24 cellular contexts compared by ENCODE assay signal in the genomic region with DNA sequence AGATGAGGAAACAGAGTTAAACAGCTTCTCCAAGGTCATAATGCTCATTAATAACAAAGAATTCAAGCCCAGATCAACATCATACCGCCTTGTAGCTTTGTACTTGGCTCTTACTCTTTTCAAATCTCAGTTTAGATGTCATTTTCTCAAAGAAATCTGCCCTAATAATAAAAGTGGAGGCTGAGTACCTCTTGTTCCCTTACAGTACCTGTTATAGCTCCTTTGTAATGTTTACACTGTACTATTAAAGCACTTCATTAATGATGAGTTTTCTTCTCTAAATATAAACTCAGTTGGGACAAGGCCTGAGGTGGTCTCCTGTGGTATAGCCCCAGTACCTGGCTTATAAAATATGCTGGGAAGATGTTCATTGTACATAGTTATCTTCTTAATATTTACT. TPM values are rescaled to one million over a fixed set of nuclear protein-coding genes. Genes with fewer than 3 reads are reported as not detected.
A peak's percentile ranks its signal among the peaks of the same experiment; 100 is the strongest.
DNase-seq lines count a peak whose midpoint lies in the region; ATAC-seq and TF ChIP-seq lines count a peak whose summit lies in the region.
"Had no signal": no experiment of that assay in that cellular context is flagged by ENCODE, and none has a peak within 500 bp of the region (broad histone marks: within the 10 kb centered on the region; RNA-seq: fewer than 3 reads in every experiment).

No MANE protein-coding gene starts in this region.

- no peaks in the 10 kb centered on the region for H3K27me3 ChIP-seq in breast epithelium

- peaks cover 0 to 15% of the 10 kb centered on the region in 2 donors for H3K4me1 ChIP-seq in breast epithelium

- no peak overlapping the region for H3K4me3 ChIP-seq in breast epithelium
- H3K4me3 ChIP-seq: PC-9 had no signal

- no peak for TF ChIP-seq CTCF in MCF 10A (IDR thresholded peaks at IDR 0.05; ENCODE audit: unreplicated experiment)
- no peak for TF ChIP-seq CTCF in breast epithelium (IDR thresholded peaks at IDR 0.05)

- no peak for DNase-seq in MCF 10A (ENCODE audit: unreplicated experiment)
- no peak for DNase-seq in breast epithelium (ENCODE audit: low spot score in 2 of 2)
- no peak for DNase-seq in effector memory CD8-positive, alpha-beta T cell
- DNase-seq in stimulated activated effector memory CD8-positive, alpha-beta T cell treated with anti-CD3 and anti-CD28 coated beads, Interleukin-12 subunit alpha, Interleukin-12 subunit beta, amount 100 ng/mL, for 72 hours (ENCODE audit: low spot score in 2 of 2) = no peak
- DNase-seq: AML-193, COR-L47, DMS153, GDM1, H9, Karpas-422, MM.1S, NCI-H1092, NCI-H1436 treated with DMSO at 0.1 percent for 48 hours, NCI-H2029, NCI-H2171, NCI-H526, PC-9 had no signal

- POLR2A ChIA-PET in MCF 10A (lab: Yijun Ruan, JAX) = interaction anchor here (0.6 to 3.3 kb wide), 5 partner anchors 8 to 474 kb away, joined by 3 to 18 read pairs (median 4); partner anchors contain the start of gene SMNDC1

- no TSS peak for BruUV-seq in MCF 10A (replicated peaks; lab: Mats Ljungman, UMichigan)

- no peaks in the 10 kb centered on the region for H3K36me3 ChIP-seq in breast epithelium

- H3K27ac Mint-ChIP-seq in MCF 10A (ENCODE audit: low read depth, unreplicated experiment) = peak overlapping the region; percentile 16
- H3K27ac Mint-ChIP-seq in activated T-helper 17 cell treated with anti-CD3 and anti-CD28 coated beads, Interleukin-2, amount 50 U/mL, for 72 hours = peak overlapping the region; percentile 44
- peak overlapping the region; percentile 3 to 32 for H3K27ac Mint-ChIP-seq in effector memory CD8-positive, alpha-beta T cell
- peak overlapping the region; percentile 70 for H3K27ac Mint-ChIP-seq in stimulated activated effector memory CD8-positive, alpha-beta T cell treated with anti-CD3 and anti-CD28 coated beads, Interleukin-12 subunit alpha, Interleukin-12 subunit beta, amount 100 ng/mL, for 72 hours
- H3K27ac Mint-ChIP-seq: IgD-negative memory B cell had no signal

- H3K9me3 Mint-ChIP-seq in MCF 10A (ENCODE audit: unreplicated experiment) = no peaks in the 10 kb centered on the region
- H3K9me3 Mint-ChIP-seq in activated T-helper 17 cell treated with anti-CD3 and anti-CD28 coated beads, Interleukin-2, amount 50 U/mL, for 72 hours = no peaks in the 10 kb centered on the region
- H3K9me3 Mint-ChIP-seq in effector memory CD8-positive, alpha-beta T cell = no peaks in the 10 kb centered on the region
- H3K9me3 Mint-ChIP-seq in stimulated activated effector memory CD8-positive, alpha-beta T cell treated with anti-CD3 and anti-CD28 coated beads, Interleukin-12 subunit alpha, Interleukin-12 subunit beta, amount 100 ng/mL, for 72 hours = no peaks in the 10 kb centered on the region
- H3K9me3 Mint-ChIP-seq: H9, IgD-negative memory B cell had no signal

- H3K4me1 Mint-ChIP-seq in MCF 10A (ENCODE audit: insufficient read depth, unreplicated experiment) = peaks cover 8% of the 10 kb centered on the region
- peaks cover 17% of the 10 kb centered on the region for H3K4me1 Mint-ChIP-seq in activated T-helper 17 cell treated with anti-CD3 and anti-CD28 coated beads, Interleukin-2, amount 50 U/mL, for 72 hours
- peaks cover 12 to 26% of the 10 kb centered on the region in 2 donors for H3K4me1 Mint-ChIP-seq in effector memory CD8-positive, alpha-beta T cell (ENCODE audit: low read depth in 2 of 2)
- peaks cover 31% of the 10 kb centered on the region for H3K4me1 Mint-ChIP-seq in stimulated activated effector memory CD8-positive, alpha-beta T cell treated with anti-CD3 and anti-CD28 coated beads, Interleukin-12 subunit alpha, Interleukin-12 subunit beta, amount 100 ng/mL, for 72 hours

- no peak overlapping the region for H3K27ac ChIP-seq in breast epithelium
- H3K27ac ChIP-seq: C4-2B, HL-60, PC-9, RWPE1 had no signal

- H3K9me3 ChIP-seq in breast epithelium = no peaks in the 10 kb centered on the region

- intact Hi-C loops in MCF 10A (cut with micrococcal nuclease) (no loop called here), breast epithelium (cut with DNase I; ENCODE audit: low total_unique reads) (no loop called here)

- H3K27me3 Mint-ChIP-seq in MCF 10A (ENCODE audit: insufficient read depth, unreplicated experiment) = no peaks in the 10 kb centered on the region
- H3K27me3 Mint-ChIP-seq in activated T-helper 17 cell treated with anti-CD3 and anti-CD28 coated beads, Interleukin-2, amount 50 U/mL, for 72 hours = no peaks in the 10 kb centered on the region
- no peaks in the 10 kb centered on the region for H3K27me3 Mint-ChIP-seq in effector memory CD8-positive, alpha-beta T cell
- H3K27me3 Mint-ChIP-seq: IgD-negative memory B cell had no signal

- ATAC-seq in activated T-helper 17 cell treated with anti-CD3 and anti-CD28 coated beads, Interleukin-2, amount 50 U/mL, for 72 hours (replicated peaks) = no peak
- no peak for ATAC-seq in effector memory CD8-positive, alpha-beta T cell (replicated peaks)
- no peak for ATAC-seq in stimulated activated effector memory CD8-positive, alpha-beta T cell treated with anti-CD3 and anti-CD28 coated beads, Interleukin-12 subunit alpha, Interleukin-12 subunit beta, amount 100 ng/mL, for 72 hours
- ATAC-seq in GM19324 (IDR thresholded peaks at IDR 0.05; ENCODE audit: low FRiP score, unreplicated experiment) (no peak), HG02798 (IDR thresholded peaks at IDR 0.05; ENCODE audit: poor library complexity, unreplicated experiment) (no peak)

- no peak overlapping the region for H3K4me3 Mint-ChIP-seq in MCF 10A (ENCODE audit: unreplicated experiment)
- H3K4me3 Mint-ChIP-seq in activated T-helper 17 cell treated with anti-CD3 and anti-CD28 coated beads, Interleukin-2, amount 50 U/mL, for 72 hours = no peak overlapping the region
- H3K4me3 Mint-ChIP-seq in effector memory CD8-positive, alpha-beta T cell = no peak overlapping the region
- no peak overlapping the region for H3K4me3 Mint-ChIP-seq in stimulated activated effector memory CD8-positive, alpha-beta T cell treated with anti-CD3 and anti-CD28 coated beads, Interleukin-12 subunit alpha, Interleukin-12 subunit beta, amount 100 ng/mL, for 72 hours
- H3K4me3 Mint-ChIP-seq: H9 had no signal

- no peak for TF ChIP-seq POLR2A in breast epithelium (IDR thresholded peaks at IDR 0.05)

- H3K36me3 Mint-ChIP-seq in MCF 10A (ENCODE audit: insufficient read depth, unreplicated experiment) = peaks cover 98% of the 10 kb centered on the region
- H3K36me3 Mint-ChIP-seq in activated T-helper 17 cell treated with anti-CD3 and anti-CD28 coated beads, Interleukin-2, amount 50 U/mL, for 72 hours (ENCODE audit: low read depth) = peaks cover 100% of the 10 kb centered on the region
- peaks cover 89% of the 10 kb centered on the region for H3K36me3 Mint-ChIP-seq in effector memory CD8-positive, alpha-beta T cell (ENCODE audit: insufficient read depth)
- H3K36me3 Mint-ChIP-seq in stimulated activated effector memory CD8-positive, alpha-beta T cell treated with anti-CD3 and anti-CD28 coated beads, Interleukin-12 subunit alpha, Interleukin-12 subunit beta, amount 100 ng/mL, for 72 hours = peaks cover 100% of the 10 kb centered on the region

- CTCF ChIA-PET in MCF 10A (lab: Yijun Ruan, JAX) = interaction anchor here (0.7 to 1.5 kb wide), 5 partner anchors 9 to 303 kb away, joined by 3 to 5 read pairs (median 3); no protein-coding TSS in a partner anchor

RNA-seq across cellular contexts. Expression of gene SMNDC1, which starts 7.8 kb away (rescaled TPM):
- total RNA-seq in MCF 10A (2022) = 46.6 and 48.2 TPM in 2 replicates
- 10 to 100 TPM; 11.5 to 16.0 (median 13.4) TPM for total RNA-seq in breast epithelium
- 10 to 100 TPM; 35.8 to 40.1 TPM for total RNA-seq in activated T-helper 17 cell treated with anti-CD3 and anti-CD28 coated beads, Interleukin-2, amount 50 U/mL, for 72 hours

Comparison
In these comparisons a context has a peak if more than half of its experiments do, and no peak if none do; other contexts are left out.
1. H3K27ac Mint-ChIP-seq: peak in every context shown above with its lines; median percentile 70 in stimulated activated effector memory CD8-positive, alpha-beta T cell treated with anti-CD3 and anti-CD28 coated beads, Interleukin-12 subunit alpha, Interleukin-12 subunit beta, amount 100 ng/mL, for 72 hours; 44 in activated T-helper 17 cell treated with anti-CD3 and anti-CD28 coated beads, Interleukin-2, amount 50 U/mL, for 72 hours; 18 in effector memory CD8-positive, alpha-beta T cell; 16 in MCF 10A.